ENCODE assay signal across 13 cellular contexts in genomic region chr15:92074646-92075045, GRCh38.
DNase-seq lines count a peak whose midpoint lies in the region; ATAC-seq, FAIRE-seq and TF ChIP-seq lines count a peak whose summit lies in the region.
"Had no signal": no experiment of that assay in that cellular context is flagged by ENCODE, and none has a peak within 500 bp of the region (broad histone marks: within the 10 kb centered on the region; RNA-seq: fewer than 3 reads in every experiment).

No MANE protein-coding gene starts in this region.

- in situ Hi-C loops in HepG2 (cut with HindIII; ENCODE audit: extremely low pct_ligation_motif_present, low pct_unique_long_range_greater_than_20kb): loop anchor here (25.0 kb wide), 1 partner anchor 613 kb away; no protein-coding TSS in a partner anchor

- FAIRE-seq in HepG2 (lab: Jason Lieb, UNC): no peak

- DNase-seq in HepG2 (ENCODE audit: low spot score) (no peak), right cardiac atrium (peak; percentile 63 to 87 (median 77)), sigmoid colon (no peak), NCI-H1105 (lab: John Stamatoyannopoulos, UW) (no peak), hippocampal formation (lab: John Stamatoyannopoulos, UW) (no peak)
- peak; percentile 43 for DNase-seq in activated CD4-positive, alpha-beta memory T cell treated with anti-CD3 and anti-CD28 coated beads for 36 hours
- DNase-seq: dermis blood vessel endothelial cell, NCI-H1694, OCI-M1 had no signal

- H3K36me3 ChIP-seq in liver (ENCODE audit: control insufficient read depth in 4 of 4, insufficient read depth in 3 of 4, low read depth in 1 of 4, low read length in 3 of 4): no peaks in the 10 kb centered on the region
- H3K36me3 ChIP-seq in HepG2 (replicated peaks in 1 of 2; ENCODE audit: control insufficient read depth in 1 of 2, insufficient read depth in 2 of 2, low read length in 2 of 2): no peaks in the 10 kb centered on the region
- no peaks in the 10 kb centered on the region for H3K36me3 ChIP-seq in sigmoid colon

- TF ChIP-seq CTCF in liver (IDR thresholded peaks at IDR 0.05; ENCODE audit: low read depth, low read length, missing input control): no peak
- TF ChIP-seq CTCF in HepG2 (CRISPR knock-in tag; IDR thresholded peaks at IDR 0.05): no peak
- TF ChIP-seq CTCF in sigmoid colon (IDR thresholded peaks at IDR 0.05): no peak

- intact Hi-C loops in HepG2 (cut with micrococcal nuclease; ENCODE audit: unreplicated experiment): no loop called here
- intact Hi-C loops in activated CD4-positive, alpha-beta memory T cell treated with anti-CD3 and anti-CD28 coated beads for 36 hours (cut with micrococcal nuclease): loop anchor here (5.0 kb wide), 1 partner anchor 132 kb away; no protein-coding TSS in a partner anchor
- intact Hi-C loops in right cardiac atrium (cut with DNase I): loop anchor here (5.0 to 10.0 kb wide), 7 partner anchors 100 to 362 kb away; partner anchors contain the start of gene SLCO3A1 (in 3 of the 4)
- intact Hi-C loops in sigmoid colon (cut with DNase I): loop anchor here (10.0 kb wide), 1 partner anchor 220 kb away; the partner anchor contains the start of gene SLCO3A1

- CTCF ChIA-PET in HepG2 (lab: Yijun Ruan, JAX; ENCODE audit: low intra/inter-chr PET ratio, low total read pairs): no interaction called here
- CTCF ChIA-PET in activated CD4-positive, alpha-beta memory T cell treated with anti-CD3 and anti-CD28 coated beads for 36 hours (lab: Charles Lee): interaction anchor here (1.3 to 9.9 kb wide), 3 partner anchors 63 to 368 kb away, joined by 3 to 173 read pairs (median 101); partner anchors contain the start of gene SLCO3A1

- H3K36me3 Mint-ChIP-seq in activated CD4-positive, alpha-beta memory T cell treated with anti-CD3 and anti-CD28 coated beads for 36 hours: no peaks in the 10 kb centered on the region

- H3K9ac ChIP-seq in liver (ENCODE audit: low read depth in 1 of 2, low read length in 2 of 2): no peak overlapping the region
- no peak overlapping the region for H3K9ac ChIP-seq in HepG2 (ENCODE audit: insufficient read depth, low read depth, low read length)

- H3K4me3 ChIP-seq in liver (ENCODE audit: low read depth in 1 of 3, low read length in 3 of 3): no peak overlapping the region
- H3K4me3 ChIP-seq in HepG2 (replicated peaks in 1 of 3; ENCODE audit: insufficient read depth in 1 of 3, low read depth in 2 of 3, low read length in 3 of 3): no peak overlapping the region
- H3K4me3 ChIP-seq in right cardiac atrium (ENCODE audit: low read length): no peak overlapping the region
- H3K4me3 ChIP-seq in sigmoid colon: no peak overlapping the region

- H3K27me3 Mint-ChIP-seq in activated CD4-positive, alpha-beta memory T cell treated with anti-CD3 and anti-CD28 coated beads for 36 hours: no peaks in the 10 kb centered on the region

- 41% methylated on average over 5 of the region's 5 CpGs for WGBS in liver
- 17% methylated on average over 4 of the region's 5 CpGs for WGBS in HepG2 (ENCODE audit: low lambda C conversion rate)
- whole genome bisulfite sequencing in right cardiac atrium: 16% methylated on average over 5 of the region's 5 CpGs
- WGBS in sigmoid colon, 2 donors: 35 to 44% methylated on average over 5 of the region's 5 CpGs

- H3K27ac Mint-ChIP-seq in activated CD4-positive, alpha-beta memory T cell treated with anti-CD3 and anti-CD28 coated beads for 36 hours: no peak overlapping the region
- H3K27ac Mint-ChIP-seq: type B pancreatic cell had no signal

- no peak overlapping the region for H3K4me3 Mint-ChIP-seq in activated CD4-positive, alpha-beta memory T cell treated with anti-CD3 and anti-CD28 coated beads for 36 hours
- H3K4me3 Mint-ChIP-seq: CD14-positive monocyte, type B pancreatic cell had no signal

- no peaks in the 10 kb centered on the region for H3K79me2 ChIP-seq in HepG2 (ENCODE audit: insufficient read depth, low read length)

- no peaks in the 10 kb centered on the region for H3K9me3 Mint-ChIP-seq in activated CD4-positive, alpha-beta memory T cell treated with anti-CD3 and anti-CD28 coated beads for 36 hours
- H3K9me3 Mint-ChIP-seq: type B pancreatic cell had no signal

- ATAC-seq in HepG2 (no peak), right cardiac atrium (peak; percentile 10 to 72), GM18907 (IDR thresholded peaks at IDR 0.05; ENCODE audit: unreplicated experiment) (no peak)

- H3K4me1 ChIP-seq in liver (ENCODE audit: control insufficient read depth in 4 of 4, insufficient read depth in 4 of 4, low read length in 3 of 4): peaks cover 0 to 8% (median 0%) of the 10 kb centered on the region in 4 donors
- no peaks in the 10 kb centered on the region for H3K4me1 ChIP-seq in HepG2 (ENCODE audit: insufficient read depth, low read length)
- H3K4me1 ChIP-seq in right cardiac atrium (ENCODE audit: control insufficient read depth, insufficient read depth, low read length): peaks cover 23% of the 10 kb centered on the region
- no peaks in the 10 kb centered on the region for H3K4me1 ChIP-seq in sigmoid colon

- no peak for TF ChIP-seq EP300 in HepG2 (IDR thresholded peaks at IDR 0.05; ENCODE audit: low read depth in 2 of 2, low read length in 2 of 2)
- no peak for TF ChIP-seq EP300 in HepG2 (CRISPR knock-in tag; IDR thresholded peaks at IDR 0.05; ENCODE audit: borderline replicate concordance)
- TF ChIP-seq EP300 in sigmoid colon (IDR thresholded peaks at IDR 0.05): no peak

- H3K9me3 ChIP-seq in liver (ENCODE audit: control insufficient read depth in 4 of 4, low read length in 3 of 4) (no peaks in the 10 kb centered on the region), HepG2 (ENCODE audit: low read length) (no peaks in the 10 kb centered on the region), right cardiac atrium (ENCODE audit: control insufficient read depth, low read length) (no peaks in the 10 kb centered on the region), sigmoid colon (no peaks in the 10 kb centered on the region)

- TF ChIP-seq POLR2A in HepG2 (IDR thresholded peaks at IDR 0.05; ENCODE audit: insufficient read depth in 1 of 2, low read depth in 2 of 2, low read length in 2 of 2) (no peak), sigmoid colon (IDR thresholded peaks at IDR 0.05) (no peak)

- H3K27me3 ChIP-seq in liver (ENCODE audit: control insufficient read depth in 4 of 4, insufficient read depth in 4 of 4, low read length in 3 of 4) (no peaks in the 10 kb centered on the region), HepG2 (ENCODE audit: control insufficient read depth in 1 of 2, insufficient read depth in 2 of 2, low read length in 2 of 2) (peaks cover 0 to 14% of the 10 kb centered on the region in 2 experiments; a peak in 4 of 5 replicates), right cardiac atrium (ENCODE audit: control insufficient read depth, insufficient read depth) (no peaks in the 10 kb centered on the region), sigmoid colon (no peaks in the 10 kb centered on the region)

- POLR2A ChIA-PET in HepG2 (lab: Yijun Ruan, JAX): no interaction called here
- POLR2A ChIA-PET in activated CD4-positive, alpha-beta memory T cell treated with anti-CD3 and anti-CD28 coated beads for 36 hours (lab: Charles Lee): no interaction called here

- no TSS peak for BruUV-seq in HepG2 (replicated peaks; lab: Mats Ljungman, UMichigan)

- TF ChIP-seq RAD21 in liver (IDR thresholded peaks at IDR 0.05) (no peak), HepG2 (CRISPR knock-in tag; IDR thresholded peaks at IDR 0.05) (no peak)

- H3K27ac ChIP-seq in liver (ENCODE audit: low read depth in 1 of 2, low read length in 2 of 2) (no peak overlapping the region), HepG2 (ENCODE audit: extremely low read length, insufficient read depth, low read length) (no peak overlapping the region), right cardiac atrium (ENCODE audit: low read length) (peak overlapping the region; percentile 34), sigmoid colon (no peak overlapping the region)

- no peak overlapping the region for H3K4me2 ChIP-seq in HepG2 (ENCODE audit: low read depth, low read length)

- no peak overlapping the region for H2AFZ ChIP-seq in HepG2 (ENCODE audit: low read length)

- no peaks in the 10 kb centered on the region for H4K20me1 ChIP-seq in HepG2 (ENCODE audit: insufficient read depth, low read length)

- H3K4me1 Mint-ChIP-seq in activated CD4-positive, alpha-beta memory T cell treated with anti-CD3 and anti-CD28 coated beads for 36 hours (ENCODE audit: low read depth): peaks cover 50% of the 10 kb centered on the region

TF ChIP-seq in liver, 16 proteins besides CTCF, POLR2A, EP300 and RAD21:
- peak; percentile 45 for TF ChIP-seq ZBTB33 (IDR thresholded peaks at IDR 0.05)
- TF ChIP-seq SP1 (IDR thresholded peaks at IDR 0.05): no peak

TF ChIP-seq in HepG2, 621 proteins besides CTCF, POLR2A, EP300 and RAD21 (continues in another document):
- TF ChIP-seq ZNF740 (CRISPR knock-in tag; IDR thresholded peaks at IDR 0.05) (no peak), ARID2 (CRISPR knock-in tag; IDR thresholded peaks at IDR 0.05; ENCODE audit: borderline replicate concordance) (no peak), PITX1 (CRISPR knock-in tag; IDR thresholded peaks at IDR 0.05) (no peak), MYC (CRISPR knock-in tag; IDR thresholded peaks at IDR 0.05; ENCODE audit: borderline replicate concordance) (no peak), ZFP1 (CRISPR knock-in tag; IDR thresholded peaks at IDR 0.05) (no peak), TGIF2 (CRISPR knock-in tag; IDR thresholded peaks at IDR 0.05) (no peak), NR2F2 (IDR thresholded peaks at IDR 0.05; ENCODE audit: borderline replicate concordance, low read depth) (no peak), RELA (CRISPR knock-in tag; IDR thresholded peaks at IDR 0.05) (no peak), ZNF790 (CRISPR knock-in tag; IDR thresholded peaks at IDR 0.05; ENCODE audit: borderline replicate concordance) (no peak), MZF1 (CRISPR knock-in tag; IDR thresholded peaks at IDR 0.05; ENCODE audit: borderline replicate concordance) (no peak), MAX (IDR thresholded peaks at IDR 0.05) (no peak)
- TF ChIP-seq, protein P1, sequence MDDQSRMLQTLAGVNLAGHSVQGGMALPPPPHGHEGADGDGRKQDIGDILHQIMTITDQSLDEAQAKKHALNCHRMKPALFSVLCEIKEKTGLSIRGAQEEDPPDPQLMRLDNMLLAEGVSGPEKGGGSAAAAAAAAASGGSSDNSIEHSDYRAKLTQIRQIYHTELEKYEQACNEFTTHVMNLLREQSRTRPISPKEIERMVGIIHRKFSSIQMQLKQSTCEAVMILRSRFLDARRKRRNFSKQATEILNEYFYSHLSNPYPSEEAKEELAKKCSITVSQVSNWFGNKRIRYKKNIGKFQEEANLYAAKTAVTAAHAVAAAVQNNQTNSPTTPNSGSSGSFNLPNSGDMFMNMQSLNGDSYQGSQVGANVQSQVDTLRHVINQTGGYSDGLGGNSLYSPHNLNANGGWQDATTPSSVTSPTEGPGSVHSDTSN (CRISPR knock-in tag; IDR thresholded peaks at IDR 0.05; ENCODE audit: borderline replicate concordance): no peak

Comparison
In these comparisons a context has a peak if more than half of its experiments do, and no peak if none do; other contexts are left out.
1. ATAC-seq: peak in right cardiac atrium (2 of 2); none in HepG2 (single experiment) and GM18907 (single experiment).
2. DNase-seq: peak in activated CD4-positive, alpha-beta memory T cell treated with anti-CD3 and anti-CD28 coated beads for 36 hours (single experiment) and right cardiac atrium (3 of 3); none in HepG2 (single experiment), sigmoid colon (single experiment), NCI-H1105 (single experiment) and hippocampal formation (0 of 2).